ENCODE assay signal across 9 cellular contexts in genomic region chr10:77163670-77164348, GRCh38.
A peak's percentile ranks its signal among the peaks of the same experiment; 100 is the strongest.
DNase-seq lines count a peak whose midpoint lies in the region; ATAC-seq and TF ChIP-seq lines count a peak whose summit lies in the region.
"Had no signal": no experiment of that assay in that cellular context is flagged by ENCODE, and none has a peak within 500 bp of the region (broad histone marks: within the 10 kb centered on the region; RNA-seq: fewer than 3 reads in every experiment).

No MANE protein-coding gene starts in this region.

- peak overlapping the region; percentile 94 for H3K27ac Mint-ChIP-seq in chondrocyte (ENCODE audit: unreplicated experiment)
- H3K27ac Mint-ChIP-seq in WTC11 = no peak overlapping the region
- H3K27ac Mint-ChIP-seq: T-helper 17 cell had no signal

- CTCF ChIA-PET in WTC11 (lab: Charles Lee) = interaction anchor here (0.9 to 3.4 kb wide), 4 partner anchors 10 to 548 kb away, joined by 3 to 33 read pairs (median 16); no protein-coding TSS in a partner anchor

- TF ChIP-seq CTCF in AG09319 (IDR thresholded peaks at IDR 0.05; ENCODE audit: low read depth, low read length) = no peak
- no peak for TF ChIP-seq CTCF in chondrocyte (IDR thresholded peaks at IDR 0.05)
- no peak for TF ChIP-seq CTCF in WTC11 (IDR thresholded peaks at IDR 0.05)

- DNase-seq in AG09319 (ENCODE audit: extremely low read depth, low read depth) = peak; percentile 75
- peak; percentile 98 for DNase-seq in M059J (ENCODE audit: low read depth)
- no peak for DNase-seq in chondrocyte (ENCODE audit: low spot score)
- peak; percentile 95 for DNase-seq in myocyte (ENCODE audit: low read depth)
- no peak for DNase-seq in WTC11 (ENCODE audit: low spot score)
- DNase-seq in activated CD4-positive, alpha-beta T cell treated with anti-CD3 and anti-CD28 coated beads, Interleukin-2, amount 50 U/mL, for 1 hour = no peak
- no peak for DNase-seq in NCI-H1417 treated with DMSO at 0.1 percent for 48 hours (lab: John Stamatoyannopoulos, UW)
- DNase-seq: T-helper 17 cell had no signal

- H3K36me3 Mint-ChIP-seq in chondrocyte (ENCODE audit: low read depth) = no peaks in the 10 kb centered on the region
- H3K36me3 Mint-ChIP-seq in WTC11 = no peaks in the 10 kb centered on the region

- H3K27me3 Mint-ChIP-seq in chondrocyte (ENCODE audit: low read depth) = no peaks in the 10 kb centered on the region
- no peaks in the 10 kb centered on the region for H3K27me3 Mint-ChIP-seq in WTC11 (ENCODE audit: low read depth)

- ATAC-seq in WTC11 (no peak), GM18498 (IDR thresholded peaks at IDR 0.05; ENCODE audit: unreplicated experiment) (no peak)
- ATAC-seq: T-helper 17 cell had no signal

- POLR2A ChIA-PET in WTC11 (lab: Charles Lee) = no interaction called here

- H3K9me3 Mint-ChIP-seq in chondrocyte (ENCODE audit: low read depth) (no peaks in the 10 kb centered on the region), WTC11 (no peaks in the 10 kb centered on the region)

- H3K4me1 Mint-ChIP-seq in chondrocyte (ENCODE audit: low read depth) (peaks cover 38% of the 10 kb centered on the region), WTC11 (peaks cover 7% of the 10 kb centered on the region)

- peak overlapping the region; percentile 31 for H3K4me3 Mint-ChIP-seq in chondrocyte (ENCODE audit: unreplicated experiment)
- no peak overlapping the region for H3K4me3 Mint-ChIP-seq in WTC11
- H3K4me3 Mint-ChIP-seq: T-helper 17 cell had no signal

TF ChIP-seq in WTC11, 78 proteins besides CTCF, POLR2A, EP300 and RAD21:
- TF ChIP-seq NR1H2 (CRISPR knock-in tag; IDR thresholded peaks at IDR 0.05) (no peak), MXD4 (CRISPR knock-in tag; IDR thresholded peaks at IDR 0.05; ENCODE audit: borderline replicate concordance) (no peak), PREB (CRISPR knock-in tag; IDR thresholded peaks at IDR 0.05; ENCODE audit: borderline replicate concordance) (no peak), USF2 (CRISPR knock-in tag; IDR thresholded peaks at IDR 0.05) (no peak), JUN (CRISPR knock-in tag; IDR thresholded peaks at IDR 0.05) (no peak), SMAD4 (CRISPR knock-in tag; IDR thresholded peaks at IDR 0.05) (no peak), ZNF423 (CRISPR knock-in tag; IDR thresholded peaks at IDR 0.05) (no peak), ATF2 (CRISPR knock-in tag; IDR thresholded peaks at IDR 0.05; ENCODE audit: borderline replicate concordance, low read depth) (no peak), FOXP4 (CRISPR knock-in tag; IDR thresholded peaks at IDR 0.05) (no peak), KAT7 (CRISPR knock-in tag; IDR thresholded peaks at IDR 0.05; ENCODE audit: borderline replicate concordance) (no peak), CREM (CRISPR knock-in tag; IDR thresholded peaks at IDR 0.05) (no peak)

Comparison
In these comparisons a context has a peak if more than half of its experiments do, and no peak if none do; other contexts are left out.
1. DNase-seq: peak in AG09319 (single experiment), M059J (single experiment) and myocyte (single experiment); none in chondrocyte (single experiment), WTC11 (single experiment), activated CD4-positive, alpha-beta T cell treated with anti-CD3 and anti-CD28 coated beads, Interleukin-2, amount 50 U/mL, for 1 hour (single experiment) and NCI-H1417 treated with DMSO at 0.1 percent for 48 hours (single experiment).